ENCODE assay signal across 12 cellular contexts in genomic region chr5:137304227-137304874, GRCh38.
DNase-seq lines count a peak whose midpoint lies in the region; FAIRE-seq and TF ChIP-seq lines count a peak whose summit lies in the region.
"Had no signal": no experiment of that assay in that cellular context is flagged by ENCODE, and none has a peak within 500 bp of the region (broad histone marks: within the 10 kb centered on the region; RNA-seq: fewer than 3 reads in every experiment).

No MANE protein-coding gene starts in this region.

- no peak for TF ChIP-seq POLR2A in esophagus muscularis mucosa (IDR thresholded peaks at IDR 0.05; ENCODE audit: low read depth)
- no peak for TF ChIP-seq POLR2A in esophagus squamous epithelium (IDR thresholded peaks at IDR 0.05)

- H3K9me3 ChIP-seq in esophagus muscularis mucosa (no peaks in the 10 kb centered on the region), small intestine (ENCODE audit: control insufficient read depth, low read depth) (no peaks in the 10 kb centered on the region), esophagus squamous epithelium (no peaks in the 10 kb centered on the region)
- H3K9me3 ChIP-seq: SJCRH30 had no signal

- no peak overlapping the region for H3K27ac ChIP-seq in esophagus muscularis mucosa (replicated peaks in 1 of 4)
- H3K27ac ChIP-seq in small intestine (ENCODE audit: low read depth in 1 of 2, low read length in 1 of 2) = no peak overlapping the region
- no peak overlapping the region for H3K27ac ChIP-seq in esophagus squamous epithelium
- H3K27ac ChIP-seq: SJCRH30 had no signal

- TF ChIP-seq CTCF in esophagus muscularis mucosa (IDR thresholded peaks at IDR 0.05) = no peak
- no peak for TF ChIP-seq CTCF in esophagus squamous epithelium (IDR thresholded peaks at IDR 0.05)

- DNase-seq in NCI-H1092 (lab: John Stamatoyannopoulos, UW) (peak; percentile 92), NCI-H345 treated with DMSO at 0.1 percent for 48 hours (lab: John Stamatoyannopoulos, UW; ENCODE audit: unreplicated experiment) (peak; percentile 96), esophagus muscularis mucosa (ENCODE audit: extremely low spot score) (peak; percentile 81), small intestine (peak; percentile 7), esophagus squamous epithelium (lab: John Stamatoyannopoulos, UW) (no peak), 8988T (no peak), HCEC 1CT (no peak)
- DNase-seq: amygdala; CD4-positive, alpha-beta T cell; glutamatergic neuron; NCI-H1048; SJCRH30 had no signal

- H3K36me3 ChIP-seq in esophagus muscularis mucosa (no peaks in the 10 kb centered on the region), small intestine (ENCODE audit: control insufficient read depth in 2 of 2, insufficient read depth in 2 of 2, low read length in 2 of 2) (no peaks in the 10 kb centered on the region), esophagus squamous epithelium (no peaks in the 10 kb centered on the region)
- H3K36me3 ChIP-seq: SJCRH30 had no signal

- no peak for TF ChIP-seq EP300 in esophagus muscularis mucosa (IDR thresholded peaks at IDR 0.05)

- H3K4me3 ChIP-seq in esophagus muscularis mucosa = no peak overlapping the region
- H3K4me3 ChIP-seq in small intestine (ENCODE audit: low read depth in 1 of 2, low read length in 2 of 2) = no peak overlapping the region
- H3K4me3 ChIP-seq in esophagus squamous epithelium = no peak overlapping the region
- H3K4me3 ChIP-seq: SJCRH30 had no signal

- intact Hi-C loops in esophagus muscularis mucosa (cut with DNase I) (no loop called here), esophagus squamous epithelium (cut with DNase I) (no loop called here)

- peaks cover 0 to 13% (median 0%) of the 10 kb centered on the region in 4 donors for H3K4me1 ChIP-seq in esophagus muscularis mucosa
- H3K4me1 ChIP-seq in small intestine (ENCODE audit: control insufficient read depth in 2 of 2, insufficient read depth in 1 of 2, low read depth in 1 of 2, low read length in 1 of 2) = no peaks in the 10 kb centered on the region
- H3K4me1 ChIP-seq in esophagus squamous epithelium = no peaks in the 10 kb centered on the region
- H3K4me1 ChIP-seq: SJCRH30 had no signal

- peaks cover 0 to 5% (median 0%) of the 10 kb centered on the region in 4 donors for H3K27me3 ChIP-seq in esophagus muscularis mucosa
- H3K27me3 ChIP-seq in small intestine (ENCODE audit: control insufficient read depth in 2 of 2, insufficient read depth in 2 of 2, low read length in 2 of 2) = no peaks in the 10 kb centered on the region
- H3K27me3 ChIP-seq in esophagus squamous epithelium = peaks cover 0 to 6% (median 0%) of the 10 kb centered on the region in 4 donors
- H3K27me3 ChIP-seq: SJCRH30 had no signal

- no peak for FAIRE-seq in small intestine (lab: Jason Lieb, UNC)

- WGBS in esophagus muscularis mucosa = 45% methylated on average over 4 of the region's 4 CpGs
- 21 to 40% (median 25%) methylated on average over 4 of the region's 4 CpGs for WGBS in small intestine, 3 donors
- 24 to 46% methylated on average over 3 to 4 of the region's 4 CpGs for WGBS in esophagus squamous epithelium, 2 donors

Comparison
In these comparisons a context has a peak if more than half of its experiments do, and no peak if none do; other contexts are left out.
1. DNase-seq: peak in NCI-H1092 (single experiment), NCI-H345 treated with DMSO at 0.1 percent for 48 hours (single experiment), esophagus muscularis mucosa (single experiment) and small intestine (single experiment); none in esophagus squamous epithelium (single experiment), 8988T (single experiment) and HCEC 1CT (single experiment).